18 cellular contexts compared by ENCODE assay signal in the genomic region with DNA sequence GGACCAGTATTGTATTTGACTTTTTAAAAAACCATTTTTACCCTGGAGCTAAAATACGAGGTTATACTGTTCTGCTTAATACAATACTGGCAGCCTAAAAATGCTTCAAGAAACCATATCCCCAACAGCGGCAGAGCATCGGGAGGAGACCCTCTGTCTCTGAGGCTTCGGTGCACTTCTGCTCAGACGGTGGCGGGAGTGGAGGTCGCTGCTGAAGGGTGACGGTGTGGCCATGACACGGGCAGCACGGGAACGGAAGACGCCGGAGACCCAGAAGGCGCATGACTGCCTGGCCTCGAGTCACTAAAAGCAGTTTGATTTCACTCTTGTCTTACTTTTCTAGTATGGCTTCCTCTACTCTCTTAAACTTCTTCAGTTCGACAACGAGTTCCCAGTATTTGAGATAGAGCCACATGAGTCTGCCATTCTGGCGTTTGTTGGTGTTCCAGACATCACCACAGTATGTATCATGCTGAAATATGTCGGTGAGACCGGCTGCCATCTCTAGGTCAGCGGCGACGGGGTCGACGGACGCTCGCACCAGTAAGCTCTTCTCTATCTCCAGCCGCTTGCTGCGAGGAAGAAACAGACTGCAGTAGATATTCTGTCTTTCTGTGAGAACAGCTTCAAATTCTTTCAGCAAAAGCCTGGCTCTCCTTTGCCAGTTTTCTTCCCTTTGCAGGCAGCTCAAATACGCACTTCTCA. TPM values are rescaled to one million over a fixed set of nuclear protein-coding genes. Genes with fewer than 3 reads are reported as not detected.
DNase-seq lines count a peak whose midpoint lies in the region; ATAC-seq, FAIRE-seq and TF ChIP-seq lines count a peak whose summit lies in the region.
"Had no signal": no experiment of that assay in that cellular context is flagged by ENCODE, and none has a peak within 500 bp of the region (broad histone marks: within the 10 kb centered on the region; RNA-seq: fewer than 3 reads in every experiment).

No MANE protein-coding gene starts in this region.

- POLR2A ChIA-PET in PC-3 (lab: Charles Lee; ENCODE audit: unreplicated experiment) (no interaction called here), endothelial cell of umbilical vein (lab: Charles Lee) (no interaction called here)

- no peak overlapping the region for H3K9ac ChIP-seq in PC-3 (ENCODE audit: low read length)
- no peak overlapping the region for H3K9ac ChIP-seq in endothelial cell of umbilical vein (replicated peaks; ENCODE audit: extremely low read depth, insufficient read depth, low read length)
- H3K9ac ChIP-seq: KMS-11 had no signal

- H2AFZ ChIP-seq in PC-3 (ENCODE audit: low read length) (no peak overlapping the region), endothelial cell of umbilical vein (ENCODE audit: low read depth, low read length) (no peak overlapping the region)

- H3K27me3 ChIP-seq in left ventricle myocardium inferior (ENCODE audit: low read depth): no peaks in the 10 kb centered on the region
- no peaks in the 10 kb centered on the region for H3K27me3 ChIP-seq in PC-3 (ENCODE audit: low read length)
- H3K27me3 ChIP-seq in endothelial cell of umbilical vein (ENCODE audit: control insufficient read depth in 2 of 2, insufficient read depth in 2 of 2, low read length in 2 of 2): no peaks in the 10 kb centered on the region
- H3K27me3 ChIP-seq: SJSA1 had no signal

- no peaks in the 10 kb centered on the region for H3K9me1 ChIP-seq in endothelial cell of umbilical vein (replicated peaks; ENCODE audit: control insufficient read depth, extremely low read depth, insufficient read depth, low read length)

- H3K4me3 ChIP-seq in left ventricle myocardium inferior (no peak overlapping the region), PC-3 (ENCODE audit: low read length) (no peak overlapping the region), endothelial cell of umbilical vein (replicated peaks in 1 of 3; ENCODE audit: insufficient read depth in 1 of 3, low read depth in 1 of 3, low read length in 3 of 3) (no peak overlapping the region)
- H3K4me3 ChIP-seq: SJSA1 had no signal

- dilution Hi-C loops in endothelial cell of umbilical vein (cut with MboI; ENCODE audit: extremely low pct_ligation_motif_present, low sequenced_read_pairs): no loop called here

- no peaks in the 10 kb centered on the region for H3F3A ChIP-seq in PC-3 (ENCODE audit: low read length, unreplicated experiment)

- H3K4me1 ChIP-seq in left ventricle myocardium inferior (peaks cover 49% of the 10 kb centered on the region), PC-3 (ENCODE audit: insufficient read depth, low read length) (peaks cover 25% of the 10 kb centered on the region), endothelial cell of umbilical vein (ENCODE audit: control insufficient read depth, extremely low read depth, insufficient read depth, low read length) (no peaks in the 10 kb centered on the region)

- CTCF ChIA-PET in PC-3 (lab: Charles Lee): no interaction called here
- CTCF ChIA-PET in endothelial cell of umbilical vein (lab: Charles Lee): no interaction called here

- no peak for DNase-seq in left ventricle myocardium inferior
- DNase-seq in Right ventricle myocardium inferior (ENCODE audit: missing footprints): no peak
- no peak for DNase-seq in PC-3
- no peak for DNase-seq in endothelial cell of umbilical vein (ENCODE audit: low read depth, low spot score)
- no peak for DNase-seq in NCI-H2227 treated with DMSO at 0.1 percent for 48 hours (lab: John Stamatoyannopoulos, UW)
- no peak for DNase-seq in GM19238 (ENCODE audit: insufficient read length, low spot score)
- no peak for DNase-seq in NK-92 (lab: John Stamatoyannopoulos, UW; ENCODE audit: unreplicated experiment)
- DNase-seq: DMS153, HFFc6, NCI-H1048, NCI-H1436 treated with DMSO at 0.1 percent for 48 hours, NCI-H2081 treated with DMSO at 0.1 percent for 48 hours, NCI-H510A treated with DMSO at 0.1 percent for 48 hours had no signal

- H3K27ac ChIP-seq in left ventricle myocardium inferior (replicated peaks) (peak overlapping the region; percentile 72), PC-3 (ENCODE audit: low read length) (no peak overlapping the region), endothelial cell of umbilical vein (ENCODE audit: insufficient read depth, low read depth, low read length) (no peak overlapping the region)
- H3K27ac ChIP-seq: C4-2B, KMS-11, SJSA1 had no signal

- H3K36me3 ChIP-seq in left ventricle myocardium inferior: peaks cover 26% of the 10 kb centered on the region
- peaks cover 14% of the 10 kb centered on the region; the same call in 1 of the 2 replicates for H3K36me3 ChIP-seq in PC-3 (ENCODE audit: low read depth, low read length)
- peaks cover 5 to 19% of the 10 kb centered on the region in 2 experiments for H3K36me3 ChIP-seq in endothelial cell of umbilical vein (ENCODE audit: control insufficient read depth in 2 of 2, extremely low read depth in 1 of 2, insufficient read depth in 2 of 2, low read length in 2 of 2)

- intact Hi-C loops in left ventricle myocardium inferior (cut with micrococcal nuclease) (no loop called here), Right ventricle myocardium inferior (cut with DNase I) (no loop called here), PC-3 (cut with micrococcal nuclease) (no loop called here), endothelial cell of umbilical vein (cut with micrococcal nuclease) (no loop called here)

- no peaks in the 10 kb centered on the region for H3K9me3 ChIP-seq in left ventricle myocardium inferior (replicated peaks)
- H3K9me3 ChIP-seq in PC-3 (ENCODE audit: low read length): no peaks in the 10 kb centered on the region
- no peaks in the 10 kb centered on the region for H3K9me3 ChIP-seq in endothelial cell of umbilical vein (replicated peaks; ENCODE audit: control insufficient read depth, insufficient read depth, low read length)
- H3K9me3 ChIP-seq: SJSA1 had no signal

- peaks cover 45% of the 10 kb centered on the region for H3K79me2 ChIP-seq in PC-3 (ENCODE audit: low read length)
- peaks cover 17% of the 10 kb centered on the region for H3K79me2 ChIP-seq in endothelial cell of umbilical vein (ENCODE audit: control insufficient read depth, insufficient read depth, low read length)

- H4K20me1 ChIP-seq in PC-3 (ENCODE audit: low read length): peaks cover 4% of the 10 kb centered on the region; the same call in 1 of the 2 replicates
- no peaks in the 10 kb centered on the region for H4K20me1 ChIP-seq in endothelial cell of umbilical vein (replicated peaks; ENCODE audit: control insufficient read depth, extremely low read depth, insufficient read depth, low read length)

- H3K9me2 ChIP-seq in PC-3 (replicated peaks; ENCODE audit: low read length): no peaks in the 10 kb centered on the region

- ATAC-seq in Right ventricle myocardium inferior (no peak), PC-3 (no peak)

- FAIRE-seq in endothelial cell of umbilical vein (lab: Jason Lieb, UNC): no peak
- FAIRE-seq: H1 had no signal

- BruUV-seq in PC-3 (replicated peaks; lab: Mats Ljungman, UMichigan) (TSS peak; percentile 32), endothelial cell of umbilical vein (replicated peaks; lab: Mats Ljungman, UMichigan) (TSS peak; percentile 39)

- TF ChIP-seq POLR2A in endothelial cell of umbilical vein (IDR thresholded peaks at IDR 0.05; ENCODE audit: low read depth, low read length): no peak

- TF ChIP-seq CTCF in left ventricle myocardium inferior (IDR thresholded peaks at IDR 0.05; ENCODE audit: borderline replicate concordance): no peak
- TF ChIP-seq CTCF in PC-3 (conservative IDR thresholded peaks at IDR 0.05; ENCODE audit: low read depth, low read length): no peak
- no peak for TF ChIP-seq CTCF in endothelial cell of umbilical vein (IDR thresholded peaks at IDR 0.05; ENCODE audit: extremely low read depth in 1 of 2, insufficient read depth in 1 of 2, low read depth in 1 of 2, low read length in 2 of 2)

- H3K4me2 ChIP-seq in PC-3 (ENCODE audit: low read length) (no peak overlapping the region), endothelial cell of umbilical vein (ENCODE audit: insufficient read depth, low read length) (no peak overlapping the region)
- H3K4me2 ChIP-seq: KMS-11 had no signal

RNA-seq across cellular contexts. Expression of a gene that starts 12.8 kb away (rescaled TPM):
- total RNA-seq in left ventricle myocardium inferior (7.9 TPM), Right ventricle myocardium inferior (9.4 TPM), PC-3 (2014; rRNA removed) (4.1 and 5.4 TPM in 2 replicates), endothelial cell of umbilical vein (5.3 and 6.3 TPM in 2 replicates)
- 3.2 and 3.4 TPM in 2 replicates for polyA plus RNA-seq in endothelial cell of umbilical vein
- polyA plus RNA-seq in endothelial cell of umbilical vein (2011; cell fraction: cytosol; rRNA removed): 3.9 and 4.0 TPM in 2 replicates
- 3.8 TPM in 2 replicates for polyA plus RNA-seq in endothelial cell of umbilical vein (2011; cell fraction: nucleus; rRNA removed)
- 3.3 TPM in 2 replicates for polyA plus RNA-seq in endothelial cell of umbilical vein (2012)
- 3.8 and 5.7 TPM in 2 replicates for polyA minus RNA-seq in endothelial cell of umbilical vein
- polyA minus RNA-seq in endothelial cell of umbilical vein (2011; cell fraction: cytosol; rRNA and poly(A)+ RNA removed): 3.9 TPM
- 3.4 and 4.7 TPM in 2 replicates for polyA minus RNA-seq in endothelial cell of umbilical vein (2011; cell fraction: nucleus; rRNA and poly(A)+ RNA removed)

RNA-seq across cellular contexts. Expression of a gene that starts 13.0 kb away (rescaled TPM):
- 757 TPM for total RNA-seq in left ventricle myocardium inferior
- 811 TPM for total RNA-seq in Right ventricle myocardium inferior
- 163 and 181 TPM in 2 replicates for total RNA-seq in PC-3 (2014; rRNA removed)
- total RNA-seq in endothelial cell of umbilical vein: 142 and 153 TPM in 2 replicates
- polyA plus RNA-seq in endothelial cell of umbilical vein: 97.0 and 121 TPM in 2 replicates
- polyA plus RNA-seq in endothelial cell of umbilical vein (2011; cell fraction: cytosol; rRNA removed): 87.2 and 103 TPM in 2 replicates
- 131 and 141 TPM in 2 replicates for polyA plus RNA-seq in endothelial cell of umbilical vein (2011; cell fraction: nucleus; rRNA removed)
- polyA plus RNA-seq in endothelial cell of umbilical vein (2012): 179 and 191 TPM in 2 replicates
- polyA minus RNA-seq in endothelial cell of umbilical vein: 273 and 275 TPM in 2 replicates
- 203 TPM for polyA minus RNA-seq in endothelial cell of umbilical vein (2011; cell fraction: cytosol; rRNA and poly(A)+ RNA removed)
- 149 and 158 TPM in 2 replicates for polyA minus RNA-seq in endothelial cell of umbilical vein (2011; cell fraction: nucleus; rRNA and poly(A)+ RNA removed)

RNA-seq across cellular contexts. Expression of a gene that starts 13.8 kb away (rescaled TPM):
- total RNA-seq in left ventricle myocardium inferior (93.4 TPM), Right ventricle myocardium inferior (74.9 TPM), PC-3 (2014; rRNA removed) (not detected in 2 replicates), endothelial cell of umbilical vein (not detected in 2 replicates)
- not detected in 2 replicates for polyA plus RNA-seq in endothelial cell of umbilical vein
- not detected in 2 replicates for polyA plus RNA-seq in endothelial cell of umbilical vein (2011; cell fraction: cytosol; rRNA removed)
- polyA plus RNA-seq in endothelial cell of umbilical vein (2011; cell fraction: nucleus; rRNA removed): not detected in 2 replicates
- not detected in 2 replicates for polyA plus RNA-seq in endothelial cell of umbilical vein (2012)
- polyA minus RNA-seq in endothelial cell of umbilical vein: not detected in 2 replicates
- polyA minus RNA-seq in endothelial cell of umbilical vein (2011; cell fraction: cytosol; rRNA and poly(A)+ RNA removed): not detected
- not detected in 2 replicates for polyA minus RNA-seq in endothelial cell of umbilical vein (2011; cell fraction: nucleus; rRNA and poly(A)+ RNA removed)
- total RNA-seq: H1, HFFc6, M059J, SJSA1 had no signal
- polyA plus RNA-seq: H1 had no signal

Comparison
In these comparisons a context has a peak if more than half of its experiments do, and no peak if none do; other contexts are left out.
1. RNA of a gene that starts 13.8 kb away (total RNA-seq): 93.4 TPM in left ventricle myocardium inferior (single experiment) and 74.9 TPM in Right ventricle myocardium inferior (single experiment); not detected in PC-3 and not detected in endothelial cell of umbilical vein; every median in the first group is over 10 times any median in the second.